ENCODE assay signal across 12 cellular contexts in the genomic region with DNA sequence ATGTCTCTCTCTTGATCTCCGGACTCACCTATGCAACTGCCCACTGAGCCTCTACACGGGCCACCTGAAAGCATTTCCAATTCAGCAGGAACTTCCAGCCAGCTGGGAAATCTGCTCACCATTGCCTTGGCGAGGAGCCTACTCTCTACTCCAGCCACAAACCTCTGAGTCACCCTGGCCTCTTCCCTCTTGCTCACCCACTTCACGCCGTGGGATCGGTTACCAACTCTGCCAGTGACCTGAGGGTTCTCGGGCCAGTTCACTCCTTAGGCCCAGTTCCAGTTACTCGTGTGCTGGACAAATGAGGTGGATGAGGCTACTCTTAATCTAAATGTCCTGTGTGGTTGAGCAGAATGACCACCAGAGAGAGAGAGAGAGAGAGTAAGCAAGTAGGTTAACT.
DNase-seq lines count a peak whose midpoint lies in the region; ATAC-seq and TF ChIP-seq lines count a peak whose summit lies in the region.
"Had no signal": no experiment of that assay in that cellular context is flagged by ENCODE, and none has a peak within 500 bp of the region (broad histone marks: within the 10 kb centered on the region; RNA-seq: fewer than 3 reads in every experiment).

No MANE protein-coding gene starts in this region.

- H3K36me3 Mint-ChIP-seq in activated CD4-positive, alpha-beta memory T cell treated with anti-CD3 and anti-CD28 coated beads, Interleukin-2, amount 10 ng/mL, durations not matched to agents 7 days and 5 days (ENCODE audit: low read depth) = no peaks in the 10 kb centered on the region
- H3K36me3 Mint-ChIP-seq: stimulated activated effector memory CD8-positive, alpha-beta T cell treated with anti-CD3 and anti-CD28 coated beads, Interleukin-12 subunit alpha, Interleukin-12 subunit beta, amount 100 ng/mL, for 72 hours had no signal

- H3K36me3 ChIP-seq in SJCRH30 = no peaks in the 10 kb centered on the region
- no peaks in the 10 kb centered on the region for H3K36me3 ChIP-seq in thoracic aorta

- H3K9me3 Mint-ChIP-seq in activated CD4-positive, alpha-beta memory T cell treated with anti-CD3 and anti-CD28 coated beads, Interleukin-2, amount 10 ng/mL, durations not matched to agents 7 days and 5 days = no peaks in the 10 kb centered on the region
- H3K9me3 Mint-ChIP-seq: stimulated activated effector memory CD8-positive, alpha-beta T cell treated with anti-CD3 and anti-CD28 coated beads, Interleukin-12 subunit alpha, Interleukin-12 subunit beta, amount 100 ng/mL, for 72 hours had no signal

- H3K27me3 Mint-ChIP-seq in activated CD4-positive, alpha-beta memory T cell treated with anti-CD3 and anti-CD28 coated beads, Interleukin-2, amount 10 ng/mL, durations not matched to agents 7 days and 5 days = peaks cover 18% of the 10 kb centered on the region

- TF ChIP-seq CTCF in thoracic aorta (IDR thresholded peaks at IDR 0.05) = no peak

- H3K9me3 ChIP-seq in SJCRH30 (replicated peaks) (no peaks in the 10 kb centered on the region), thoracic aorta (no peaks in the 10 kb centered on the region)

- H3K27me3 ChIP-seq in SJCRH30 (no peaks in the 10 kb centered on the region), thoracic aorta (replicated peaks; ENCODE audit: insufficient read depth) (no peaks in the 10 kb centered on the region)

- H3K27ac Mint-ChIP-seq in activated CD4-positive, alpha-beta memory T cell treated with anti-CD3 and anti-CD28 coated beads, Interleukin-2, amount 10 ng/mL, durations not matched to agents 7 days and 5 days = no peak overlapping the region
- H3K27ac Mint-ChIP-seq: stimulated activated effector memory CD8-positive, alpha-beta T cell treated with anti-CD3 and anti-CD28 coated beads, Interleukin-12 subunit alpha, Interleukin-12 subunit beta, amount 100 ng/mL, for 72 hours had no signal

- H3K4me3 Mint-ChIP-seq in activated CD4-positive, alpha-beta memory T cell treated with anti-CD3 and anti-CD28 coated beads, Interleukin-2, amount 10 ng/mL, durations not matched to agents 7 days and 5 days = no peak overlapping the region
- H3K4me3 Mint-ChIP-seq: stimulated activated effector memory CD8-positive, alpha-beta T cell treated with anti-CD3 and anti-CD28 coated beads, Interleukin-12 subunit alpha, Interleukin-12 subunit beta, amount 100 ng/mL, for 72 hours had no signal

- POLR2A ChIA-PET in activated CD4-positive, alpha-beta memory T cell treated with anti-CD3 and anti-CD28 coated beads, Interleukin-2, amount 10 ng/mL, durations not matched to agents 7 days and 5 days (lab: Charles Lee) = no interaction called here

- H3K27ac ChIP-seq in SJCRH30 (no peak overlapping the region), thoracic aorta (no peak overlapping the region)
- H3K27ac ChIP-seq: skin epidermis had no signal

- H3K4me1 ChIP-seq in SJCRH30 = peaks cover 5% of the 10 kb centered on the region
- peaks cover 0 to 12% of the 10 kb centered on the region in 2 donors for H3K4me1 ChIP-seq in thoracic aorta (ENCODE audit: control insufficient read depth in 1 of 2, low read depth in 2 of 2)

- H3K4me1 Mint-ChIP-seq in activated CD4-positive, alpha-beta memory T cell treated with anti-CD3 and anti-CD28 coated beads, Interleukin-2, amount 10 ng/mL, durations not matched to agents 7 days and 5 days = no peaks in the 10 kb centered on the region
- H3K4me1 Mint-ChIP-seq: stimulated activated effector memory CD8-positive, alpha-beta T cell treated with anti-CD3 and anti-CD28 coated beads, Interleukin-12 subunit alpha, Interleukin-12 subunit beta, amount 100 ng/mL, for 72 hours had no signal

- H3K4me3 ChIP-seq in SJCRH30 = no peak overlapping the region
- no peak overlapping the region for H3K4me3 ChIP-seq in thoracic aorta
- H3K4me3 ChIP-seq: skin epidermis had no signal

- CTCF ChIA-PET in activated CD4-positive, alpha-beta memory T cell treated with anti-CD3 and anti-CD28 coated beads, Interleukin-2, amount 10 ng/mL, durations not matched to agents 7 days and 5 days (lab: Charles Lee) = interaction anchor here (0.6 kb wide), 1 partner anchor 678 kb away, joined by 4 read pairs; no protein-coding TSS in a partner anchor

- DNase-seq in NCI-H2029 (lab: John Stamatoyannopoulos, UW) (peak; percentile 38), NCI-H2029 treated with DMSO at 0.1 percent for 48 hours (lab: John Stamatoyannopoulos, UW) (no peak), SJCRH30 (peak; percentile 19 to 21), fibroblast of the conjunctiva (ENCODE audit: low read depth) (peak; percentile 37), thoracic aorta (ENCODE audit: low spot score) (peak; percentile 32), NCI-H1092 (lab: John Stamatoyannopoulos, UW) (no peak)
- no peak for DNase-seq in activated CD4-positive, alpha-beta memory T cell treated with anti-CD3 and anti-CD28 coated beads, Interleukin-2, amount 10 ng/mL, durations not matched to agents 7 days and 5 days
- DNase-seq: 8988T; activated T-cell treated with anti-CD3 and anti-CD28 coated beads, Interleukin-2, amount 50 U/mL, for 1 hour had no signal

- ATAC-seq in thoracic aorta (ENCODE audit: insufficient number of reproducible peaks, low FRiP score, low read depth) = no peak
- ATAC-seq in HG03135 (IDR thresholded peaks at IDR 0.05; ENCODE audit: unreplicated experiment) = no peak
- ATAC-seq: stimulated activated effector memory CD8-positive, alpha-beta T cell treated with anti-CD3 and anti-CD28 coated beads, Interleukin-12 subunit alpha, Interleukin-12 subunit beta, amount 100 ng/mL, for 72 hours had no signal

Comparison
In these comparisons a context has a peak if more than half of its experiments do, and no peak if none do; other contexts are left out.
1. DNase-seq: peak in NCI-H2029 (single experiment), SJCRH30 (2 of 2), fibroblast of the conjunctiva (single experiment) and thoracic aorta (single experiment); none in NCI-H2029 treated with DMSO at 0.1 percent for 48 hours (single experiment), NCI-H1092 (single experiment) and activated CD4-positive, alpha-beta memory T cell treated with anti-CD3 and anti-CD28 coated beads, Interleukin-2, amount 10 ng/mL, durations not matched to agents 7 days and 5 days (single experiment).